19 cellular contexts compared by ENCODE assay signal in genomic region chr15:76418352-76419140, GRCh38.
"Had no signal": no experiment of that assay in that cellular context is flagged by ENCODE, and none has a peak within 500 bp of the region (broad histone marks: within the 10 kb centered on the region; RNA-seq: fewer than 3 reads in every experiment).

No MANE protein-coding gene starts in this region.

- H3K9ac ChIP-seq: neural progenitor cell had no signal

- H3K9me3 ChIP-seq: ascending aorta, heart right ventricle, lower lobe of right lung, spleen, thyroid gland had no signal

- H3K4me3 Mint-ChIP-seq: activated CD4-positive, alpha-beta memory T cell treated with anti-CD3 and anti-CD28 coated beads for 36 hours; naive thymus-derived CD4-positive, alpha-beta T cell; neural progenitor cell; stimulated activated naive CD8-positive, alpha-beta T cell treated with anti-CD3 and anti-CD28 coated beads, Interleukin-15, Interleukin-2, amounts not matched to agents 100 ng/mL and 50 ng/mL, for 24 hours; T-helper 1 cell treated with Interleukin-12 subunit alpha and Interleukin-12 subunit beta and Interleukin-4 antibody, amounts not matched to agents 30 μg/mL and 1 μg/mL, for 36 hours had no signal

- H3K27me3 Mint-ChIP-seq: activated CD4-positive, alpha-beta memory T cell treated with anti-CD3 and anti-CD28 coated beads for 36 hours; naive thymus-derived CD4-positive, alpha-beta T cell; progenitor cell of endocrine pancreas; stimulated activated naive CD8-positive, alpha-beta T cell treated with anti-CD3 and anti-CD28 coated beads, Interleukin-15, Interleukin-2, amounts not matched to agents 100 ng/mL and 50 ng/mL, for 24 hours had no signal

- H3K36me3 ChIP-seq: brain microvascular endothelial cell, heart right ventricle, lower lobe of right lung, neural progenitor cell, spleen, thyroid gland had no signal

- H2AFZ ChIP-seq: neural progenitor cell had no signal

- H3K36me3 Mint-ChIP-seq: neural progenitor cell had no signal

- H3K27me3 ChIP-seq: ascending aorta, brain microvascular endothelial cell, heart right ventricle, neural progenitor cell, spleen, thyroid gland had no signal

- H3K27ac ChIP-seq: ascending aorta, brain microvascular endothelial cell, heart right ventricle, lower lobe of right lung, neural progenitor cell, spleen, thyroid gland had no signal

- ATAC-seq: activated naive CD4-positive, alpha-beta T cell treated with anti-CD3 and anti-CD28 coated beads, Interleukin-2, amount 50 U/mL, for 72 hours; heart right ventricle; lower lobe of right lung; naive thymus-derived CD4-positive, alpha-beta T cell had no signal

- H3K4me1 Mint-ChIP-seq: naive thymus-derived CD4-positive, alpha-beta T cell; neural progenitor cell had no signal

- H3K27ac Mint-ChIP-seq: activated CD4-positive, alpha-beta memory T cell treated with anti-CD3 and anti-CD28 coated beads for 36 hours; activated naive CD4-positive, alpha-beta T cell treated with anti-CD3 and anti-CD28 coated beads, Interleukin-2, amount 50 U/mL, for 72 hours; naive thymus-derived CD4-positive, alpha-beta T cell; neural progenitor cell; progenitor cell of endocrine pancreas; stimulated activated naive CD8-positive, alpha-beta T cell treated with anti-CD3 and anti-CD28 coated beads, Interleukin-15, Interleukin-2, amounts not matched to agents 100 ng/mL and 50 ng/mL, for 24 hours; T-helper 1 cell treated with Interleukin-12 subunit alpha and Interleukin-12 subunit beta and Interleukin-4 antibody, amounts not matched to agents 30 μg/mL and 1 μg/mL, for 36 hours had no signal

- H3K4me3 ChIP-seq: ascending aorta, heart right ventricle, lower lobe of right lung, neural progenitor cell, spleen, thyroid gland had no signal

- H3K4me2 ChIP-seq: neural progenitor cell had no signal

- H3K4me1 ChIP-seq: ascending aorta, heart right ventricle, lower lobe of right lung, spleen, thyroid gland had no signal

- DNase-seq: activated CD4-positive, alpha-beta memory T cell treated with anti-CD3 and anti-CD28 coated beads for 36 hours; activated CD4-positive, alpha-beta T cell treated with anti-CD3 and anti-CD28 coated beads for 48 hours; brain microvascular endothelial cell; central memory CD4-positive, alpha-beta T cell; effector memory CD4-positive, alpha-beta T cell; heart right ventricle; kidney; lower lobe of right lung; naive thymus-derived CD4-positive, alpha-beta T cell; spleen; stimulated activated CD4-positive, alpha-beta T cell treated with anti-CD3 and anti-CD28 coated beads, Interleukin-4, amount 100 ng/mL, for 1 hour; substantia nigra; thyroid gland had no signal
